In the genomic region with DNA sequence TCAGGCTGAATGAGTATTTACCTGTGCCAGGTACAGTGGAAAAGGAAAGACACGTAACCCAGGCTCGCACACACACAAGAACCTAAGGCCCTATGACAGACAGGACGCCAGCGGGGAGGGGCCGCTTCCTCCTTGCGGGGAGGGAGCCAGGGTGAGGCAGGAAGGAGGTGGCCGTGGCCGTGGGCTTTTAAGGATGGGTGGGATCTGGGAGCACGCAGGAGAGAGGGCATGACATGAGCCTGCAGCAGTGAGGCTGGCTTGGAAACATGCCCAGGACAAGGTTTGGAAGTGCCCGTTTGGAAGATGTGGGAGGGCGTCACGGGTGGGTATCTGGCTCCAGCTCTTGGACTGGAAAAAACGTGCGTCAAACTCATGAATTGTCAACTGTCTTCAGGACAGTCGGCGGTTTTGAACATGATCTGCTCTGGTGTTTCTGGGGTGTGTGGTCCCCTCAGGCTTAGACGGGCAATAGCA, we compare ENCODE assay signal across 8 cellular contexts. TPM values are rescaled to one million over a fixed set of nuclear protein-coding genes. Genes with fewer than 3 reads are reported as not detected.
DNase-seq lines count a peak whose midpoint lies in the region; ATAC-seq, FAIRE-seq and TF ChIP-seq lines count a peak whose summit lies in the region.

No MANE protein-coding gene starts in this region.

- CTCF ChIA-PET in HEK293 (lab: Yijun Ruan, JAX), result interaction anchor here (1.6 kb wide), 1 partner anchor 27 kb away, joined by 6 read pairs; no protein-coding TSS in a partner anchor

- DNase-seq in activated T-cell treated with anti-CD3 and anti-CD28 coated beads, Interleukin-2, amount 50 U/mL, for 48 hours, result peak; percentile 59 to 65
- DNase-seq in heart right ventricle (peak; percentile 60 to 63), NCI-H774 (lab: John Stamatoyannopoulos, UW) (no peak), urothelium cell line (ENCODE audit: low spot score) (no peak)
- DNase-seq in stimulated activated CD4-positive, alpha-beta T cell treated with anti-CD3 and anti-CD28 coated beads, Interleukin-4, amount 100 ng/mL, for 4 hours, result peak; percentile 39 to 48
- DNase-seq in NK-92 treated with Interleukin-12 subunit alpha and Interleukin-12 subunit beta, amount 100 ng/mL, for 24 hours (lab: John Stamatoyannopoulos, UW), result no peak

- peaks cover 0 to 13% of the 10 kb centered on the region in 2 experiments; a peak in 2 of 3 replicates for H3K36me3 ChIP-seq in HEK293 (ENCODE audit: control insufficient read depth in 2 of 2, insufficient read depth in 1 of 2, low read length in 2 of 2)
- H3K36me3 ChIP-seq in heart right ventricle, result peaks cover 0 to 26% (median 0%) of the 10 kb centered on the region in 9 donors

- POLR2A ChIA-PET in HEK293 (lab: Yijun Ruan, JAX), result interaction anchor here (0.6 kb wide), 1 partner anchor 10 kb away, joined by 3 read pairs; no protein-coding TSS in a partner anchor

- FAIRE-seq in urothelium cell line (lab: Jason Lieb, UNC), result no peak

- no peak for TF ChIP-seq CTCF in HEK293 (tag by site-specific recombination; IDR thresholded peaks at IDR 0.05)
- TF ChIP-seq CTCF in heart right ventricle (IDR thresholded peaks at IDR 0.05), result no peak

- H3K27ac ChIP-seq in HEK293 (ENCODE audit: extremely low read depth, low read depth, low read length) (no peak overlapping the region), heart right ventricle (peak overlapping the region; percentile 51 to 85 (median 80))

- intact Hi-C loops in heart right ventricle (cut with DNase I), result no loop called here

- H3K4me3 ChIP-seq in HEK293 (ENCODE audit: low read depth, low read length) (no peak overlapping the region), heart right ventricle (peak overlapping the region in 2 of 10 donors; percentile 16 to 24)

- ATAC-seq in heart right ventricle (peak in 7 of 8 donors; percentile 45 to 88 (median 71)), GM18870 (IDR thresholded peaks at IDR 0.05; ENCODE audit: unreplicated experiment) (no peak)

- 34 to 36% methylated on average over 17 of the region's 17 CpGs for WGBS in heart right ventricle, 2 donors

- H3K9me3 ChIP-seq in HEK293 (ENCODE audit: control insufficient read depth, insufficient read depth, low read depth, low read length) (no peaks in the 10 kb centered on the region), heart right ventricle (no peaks in the 10 kb centered on the region)

- H3K27me3 ChIP-seq in heart right ventricle, result no peaks in the 10 kb centered on the region

- peaks cover 9% of the 10 kb centered on the region for H3K4me1 ChIP-seq in HEK293 (ENCODE audit: control insufficient read depth, insufficient read depth, low read length)
- peaks cover 35 to 56% (median 50%) of the 10 kb centered on the region in 9 donors for H3K4me1 ChIP-seq in heart right ventricle

TF ChIP-seq in HEK293, 187 proteins besides CTCF, POLR2A, EP300 and RAD21:
- TF ChIP-seq EGR2 (tag by site-specific recombination; IDR thresholded peaks at IDR 0.05; ENCODE audit: low read depth) (peak; percentile 33; the same call in 1 of the 2 replicates), ZFHX2 (tag by site-specific recombination; conservative IDR thresholded peaks at IDR 0.05) (peak; percentile 63), ZNF37A (tag by site-specific recombination; IDR thresholded peaks at IDR 0.05) (no peak), HOXA7 (CRISPR knock-in tag; IDR thresholded peaks at IDR 0.05; ENCODE audit: borderline replicate concordance) (no peak), KLF1 (tag by site-specific recombination; IDR thresholded peaks at IDR 0.05) (peak; percentile 56; the same call in 1 of the 2 replicates), ZNF202 (tag by site-specific recombination; IDR thresholded peaks at IDR 0.05; ENCODE audit: borderline replicate concordance) (no peak)
- TF ChIP-seq, protein P1, sequence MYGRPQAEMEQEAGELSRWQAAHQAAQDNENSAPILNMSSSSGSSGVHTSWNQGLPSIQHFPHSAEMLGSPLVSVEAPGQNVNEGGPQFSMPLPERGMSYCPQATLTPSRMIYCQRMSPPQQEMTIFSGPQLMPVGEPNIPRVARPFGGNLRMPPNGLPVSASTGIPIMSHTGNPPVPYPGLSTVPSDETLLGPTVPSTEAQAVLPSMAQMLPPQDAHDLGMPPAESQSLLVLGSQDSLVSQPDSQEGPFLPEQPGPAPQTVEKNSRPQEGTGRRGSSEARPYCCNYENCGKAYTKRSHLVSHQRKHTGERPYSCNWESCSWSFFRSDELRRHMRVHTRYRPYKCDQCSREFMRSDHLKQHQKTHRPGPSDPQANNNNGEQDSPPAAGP (tag by site-specific recombination; IDR thresholded peaks at IDR 0.05), result peak; percentile 74
- TF ChIP-seq, protein P2, sequence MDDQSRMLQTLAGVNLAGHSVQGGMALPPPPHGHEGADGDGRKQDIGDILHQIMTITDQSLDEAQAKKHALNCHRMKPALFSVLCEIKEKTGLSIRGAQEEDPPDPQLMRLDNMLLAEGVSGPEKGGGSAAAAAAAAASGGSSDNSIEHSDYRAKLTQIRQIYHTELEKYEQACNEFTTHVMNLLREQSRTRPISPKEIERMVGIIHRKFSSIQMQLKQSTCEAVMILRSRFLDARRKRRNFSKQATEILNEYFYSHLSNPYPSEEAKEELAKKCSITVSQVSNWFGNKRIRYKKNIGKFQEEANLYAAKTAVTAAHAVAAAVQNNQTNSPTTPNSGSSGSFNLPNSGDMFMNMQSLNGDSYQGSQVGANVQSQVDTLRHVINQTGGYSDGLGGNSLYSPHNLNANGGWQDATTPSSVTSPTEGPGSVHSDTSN (CRISPR knock-in tag; IDR thresholded peaks at IDR 0.05), result no peak

RNA-seq across cellular contexts. Expression of a gene that starts 20.1 kb away (rescaled TPM):
- 10 to 100 TPM; 13.1 to 33.4 (median 17.6) TPM for total RNA-seq in heart right ventricle
- 10 to 100 TPM; 20.1 to 41.8 TPM for polyA plus RNA-seq in heart right ventricle

RNA-seq across cellular contexts. Expression of a gene that starts 22.1 kb away (rescaled TPM):
- 1 to 10 TPM; 4.5 to 8.7 (median 6.6) TPM for total RNA-seq in heart right ventricle
- 1 to 10 TPM; 4.2 to 4.4 TPM for polyA plus RNA-seq in heart right ventricle

RNA-seq across cellular contexts. Expression of a gene that starts 36.9 kb away (rescaled TPM):
- 10 to 100 TPM; 18.7 to 26.6 (median 20.9) TPM for total RNA-seq in heart right ventricle
- polyA plus RNA-seq in heart right ventricle, result 10 to 100 TPM; 15.2 to 25.2 TPM

RNA-seq across cellular contexts. Expression of a gene that starts 41.7 kb away (rescaled TPM):
- total RNA-seq in heart right ventricle, result 1 to 10 TPM in 9 of 10 donors, under 1 TPM in 1; 0.56 to 9.1 (median 2.6) TPM
- polyA plus RNA-seq in heart right ventricle, result 1 to 10 TPM; 2.1 to 2.2 TPM

Comparison
In these comparisons a context has a peak if more than half of its experiments do, and no peak if none do; other contexts are left out.
1. DNase-seq: peak in activated T-cell treated with anti-CD3 and anti-CD28 coated beads, Interleukin-2, amount 50 U/mL, for 48 hours (2 of 2), heart right ventricle (2 of 2) and stimulated activated CD4-positive, alpha-beta T cell treated with anti-CD3 and anti-CD28 coated beads, Interleukin-4, amount 100 ng/mL, for 4 hours (2 of 2); none in NCI-H774 (single experiment), urothelium cell line (single experiment) and NK-92 treated with Interleukin-12 subunit alpha and Interleukin-12 subunit beta, amount 100 ng/mL, for 24 hours (single experiment).